8 cellular contexts compared by ENCODE assay signal in genomic region chr12:93676408-93677194, GRCh38. TPM values are rescaled to one million over a fixed set of nuclear protein-coding genes. Genes with fewer than 3 reads are reported as not detected.
DNase-seq lines count a peak whose midpoint lies in the region; ATAC-seq, FAIRE-seq and TF ChIP-seq lines count a peak whose summit lies in the region.

No MANE protein-coding gene starts in this region.

- H3K79me1 ChIP-seq in neuronal stem cell (ENCODE audit: low read depth, low read length), result no peaks in the 10 kb centered on the region

- no peak overlapping the region for H2BK15ac ChIP-seq in neuronal stem cell (ENCODE audit: low read length)

- H3K27me3 ChIP-seq in duodenal mucosa (ENCODE audit: control insufficient read depth in 1 of 2, insufficient read depth in 2 of 2, low read length in 2 of 2) (no peaks in the 10 kb centered on the region), neuronal stem cell (ENCODE audit: control insufficient read depth in 3 of 3, insufficient read depth in 3 of 3, low read depth in 1 of 3, low read length in 3 of 3) (no peaks in the 10 kb centered on the region)

- no peak overlapping the region for H2BK5ac ChIP-seq in neuronal stem cell (ENCODE audit: low read length)

- H3K36me3 ChIP-seq in duodenal mucosa (ENCODE audit: control insufficient read depth in 1 of 2, insufficient read depth in 2 of 2, low read length in 2 of 2) (peaks cover 0 to 5% of the 10 kb centered on the region in 2 donors), neuronal stem cell (replicated peaks in 1 of 2; ENCODE audit: control insufficient read depth in 2 of 2, insufficient read depth in 2 of 2, low read length in 2 of 2) (no peaks in the 10 kb centered on the region)

- TF ChIP-seq POLR2A in GM12891 (IDR thresholded peaks at IDR 0.05; ENCODE audit: low read depth, low read length), result no peak
- no peak for TF ChIP-seq POLR2A in lower leg skin (IDR thresholded peaks at IDR 0.05)

- no peak overlapping the region for H2AK5ac ChIP-seq in neuronal stem cell (ENCODE audit: low read depth, low read length)

- ATAC-seq in GM18870 (IDR thresholded peaks at IDR 0.05; ENCODE audit: unreplicated experiment) (peak; percentile 3), HG03097 (IDR thresholded peaks at IDR 0.05; ENCODE audit: low FRiP score, unreplicated experiment) (no peak)

- H3K4me2 ChIP-seq in neuronal stem cell (ENCODE audit: insufficient read depth, low read length, poor library complexity, severe bottlenecking), result peak overlapping the region; percentile 28

- H3K4me3 ChIP-seq in duodenal mucosa (ENCODE audit: low read depth in 1 of 2, low read length in 2 of 2), result peak overlapping the region; percentile 92 to 94
- peak overlapping the region in 1 of 2 donors; percentile 87 for H3K4me3 ChIP-seq in neuronal stem cell (ENCODE audit: low read length in 2 of 2)
- H3K4me3 ChIP-seq in lower leg skin (ENCODE audit: low read depth, poor library complexity, severe bottlenecking), result no peak overlapping the region

- H3K14ac ChIP-seq in neuronal stem cell (ENCODE audit: low read length), result no peak overlapping the region

- no peaks in the 10 kb centered on the region for H3K9me3 ChIP-seq in duodenal mucosa (ENCODE audit: control insufficient read depth in 1 of 2, low read length in 2 of 2)
- peaks cover 0 to 2% of the 10 kb centered on the region in 2 donors for H3K9me3 ChIP-seq in neuronal stem cell (replicated peaks in 1 of 2; ENCODE audit: control insufficient read depth in 2 of 2, insufficient read depth in 1 of 2, low read depth in 1 of 2, low read length in 2 of 2)

- H2BK12ac ChIP-seq in neuronal stem cell (ENCODE audit: low read length), result no peak overlapping the region

- no peak overlapping the region for H4K91ac ChIP-seq in neuronal stem cell (ENCODE audit: low read depth, low read length, poor library complexity)

- intact Hi-C loops in lower leg skin (cut with DNase I; ENCODE audit: low total_unique reads), result no loop called here

- whole genome bisulfite sequencing in neuronal stem cell (ENCODE audit: extremely low coverage in 2 of 2, insufficient read length in 2 of 2, insufficient replicate concordance in 1 of 2), 2 donors, result 100% methylated on average over 1 to 2 of the region's 12 CpGs
- WGBS in lower leg skin, 2 donors, result 61 to 67% methylated on average over 12 of the region's 12 CpGs

- H3K9ac ChIP-seq in duodenal mucosa (ENCODE audit: low read depth in 1 of 2, low read length in 2 of 2), result peak overlapping the region; percentile 41 to 48
- no peak overlapping the region for H3K9ac ChIP-seq in neuronal stem cell (ENCODE audit: low read depth, low read length, poor library complexity)

- no peak overlapping the region for H3K27ac ChIP-seq in duodenal mucosa (ENCODE audit: low read depth, low read length)
- H3K27ac ChIP-seq in neuronal stem cell (replicated peaks; ENCODE audit: low read length), result no peak overlapping the region

- peak overlapping the region; percentile 53 for H4K8ac ChIP-seq in neuronal stem cell (ENCODE audit: low read depth, low read length)

- no peak overlapping the region for H3K23ac ChIP-seq in neuronal stem cell (ENCODE audit: low read depth, low read length, poor library complexity)

- no peak overlapping the region for H2BK120ac ChIP-seq in neuronal stem cell (ENCODE audit: low read depth, low read length)

- no peak for TF ChIP-seq CTCF in lower leg skin (IDR thresholded peaks at IDR 0.05)

- no peak for FAIRE-seq in GM12891 (lab: Jason Lieb, UNC)

- peak overlapping the region; percentile 82 for H2AFZ ChIP-seq in neuronal stem cell (ENCODE audit: low read length)

- no peak overlapping the region for H3K18ac ChIP-seq in neuronal stem cell (ENCODE audit: low read length)

- peaks cover 17% of the 10 kb centered on the region in 2 donors for H3K4me1 ChIP-seq in duodenal mucosa (ENCODE audit: control insufficient read depth in 1 of 2, insufficient read depth in 2 of 2, low read length in 2 of 2)
- peaks cover 3 to 10% of the 10 kb centered on the region in 2 donors for H3K4me1 ChIP-seq in neuronal stem cell (ENCODE audit: control insufficient read depth in 2 of 2, insufficient read depth in 1 of 2, low read depth in 1 of 2, low read length in 2 of 2)

- DNase-seq in NCI-H69 (lab: John Stamatoyannopoulos, UW) (peak; percentile 44), neuronal stem cell (ENCODE audit: low spot score) (peak; percentile 8), NCI-H1417 (lab: John Stamatoyannopoulos, UW) (no peak), GM12891 (ENCODE audit: insufficient read length, low spot score) (no peak), lower leg skin (ENCODE audit: low spot score in 2 of 2) (no peak)

- H3K4ac ChIP-seq in neuronal stem cell (ENCODE audit: low read length), result no peak overlapping the region

TF ChIP-seq in GM12891, 5 proteins besides CTCF, POLR2A, EP300 and RAD21:
- TF ChIP-seq TAF1 (IDR thresholded peaks at IDR 0.05; ENCODE audit: low read depth, low read length) (no peak), POU2F2 (IDR thresholded peaks at IDR 0.05; ENCODE audit: low read depth, low read length) (no peak), POLR2AphosphoS5 (IDR thresholded peaks at IDR 0.05; ENCODE audit: low read depth, low read length) (no peak), PAX5 (IDR thresholded peaks at IDR 0.05; ENCODE audit: insufficient read depth, low read length, severe bottlenecking) (no peak), SPI1 (IDR thresholded peaks at IDR 0.05; ENCODE audit: low read depth, low read length) (no peak)

RNA-seq across cellular contexts. Expression of gene CRADD, which starts 0.6 kb away (rescaled TPM):
- polyA plus RNA-seq in neuronal stem cell (2013, experiment 1 of 2), result 8.9 TPM
- polyA plus RNA-seq in neuronal stem cell (2013, experiment 2 of 2), result 8.8 TPM
- polyA plus RNA-seq in GM12891 (2012; ENCODE audit: low read depth, missing spikeins), result 6.1 TPM
- 10 to 100 TPM; 16.1 to 43.3 (median 26.5) TPM for total RNA-seq in lower leg skin

Comparison
In these comparisons a context has a peak if more than half of its experiments do, and no peak if none do; other contexts are left out.
1. DNase-seq: peak in NCI-H69 (single experiment) and neuronal stem cell (single experiment); none in NCI-H1417 (0 of 3), GM12891 (single experiment) and lower leg skin (0 of 2).